In genomic region chr20:35463455-35464300, GRCh38 we compare ENCODE assay signal across 1 cellular context.
A peak's percentile ranks its signal among the peaks of the same experiment; 100 is the strongest.
TF ChIP-seq lines count a peak whose summit lies in the region.

No MANE protein-coding gene starts in this region.

TF ChIP-seq in HepG2, 621 proteins besides CTCF, POLR2A, EP300 and RAD21 (continued from another document and continues in another):
- no peak for TF ChIP-seq MLXIP (CRISPR knock-in tag; IDR thresholded peaks at IDR 0.05; ENCODE audit: borderline replicate concordance)
- no peak for TF ChIP-seq KLF6 (CRISPR knock-in tag; IDR thresholded peaks at IDR 0.05)
- TF ChIP-seq RARG (CRISPR knock-in tag; IDR thresholded peaks at IDR 0.05; ENCODE audit: low read depth): no peak
- TF ChIP-seq ONECUT2 (CRISPR knock-in tag; IDR thresholded peaks at IDR 0.05): no peak
- TF ChIP-seq ZNF768 (CRISPR knock-in tag; IDR thresholded peaks at IDR 0.05): no peak
- no peak for TF ChIP-seq NFAT5 (CRISPR knock-in tag; IDR thresholded peaks at IDR 0.05)
- TF ChIP-seq SMC3 (IDR thresholded peaks at IDR 0.05; ENCODE audit: low read length): peak; percentile 97
- TF ChIP-seq ZMAT3 (CRISPR knock-in tag; conservative IDR thresholded peaks at IDR 0.05): no peak
- no peak for TF ChIP-seq ARNT (IDR thresholded peaks at IDR 0.05)
- no peak for TF ChIP-seq CBFB (CRISPR knock-in tag; IDR thresholded peaks at IDR 0.05)
- TF ChIP-seq RNF219 (CRISPR knock-in tag; IDR thresholded peaks at IDR 0.05): no peak
- TF ChIP-seq HOMEZ (CRISPR knock-in tag; IDR thresholded peaks at IDR 0.05; ENCODE audit: low read depth): 0 out of 2 replicates have a peak, but pooled peaks have one; percentile 32
- TF ChIP-seq SIX1 (CRISPR knock-in tag; IDR thresholded peaks at IDR 0.05; ENCODE audit: borderline replicate concordance): 0 out of 2 replicates have a peak, but pooled peaks have one; percentile 25
- TF ChIP-seq LBX2 (CRISPR knock-in tag; IDR thresholded peaks at IDR 0.05; ENCODE audit: borderline replicate concordance): no peak
- 0 out of 2 replicates have a peak, but pooled peaks have one; percentile 40 for TF ChIP-seq ZNF230 (CRISPR knock-in tag; IDR thresholded peaks at IDR 0.05)
- no peak for TF ChIP-seq CHD4 (IDR thresholded peaks at IDR 0.05; ENCODE audit: borderline replicate concordance, low read length)
- peak; percentile 55; the same call in 1 of the 2 replicates for TF ChIP-seq ZBTB25 (CRISPR knock-in tag; IDR thresholded peaks at IDR 0.05)
- no peak for TF ChIP-seq RBFOX2 (IDR thresholded peaks at IDR 0.05; ENCODE audit: low read depth, low read length)
- no peak for TF ChIP-seq ZC3H4 (CRISPR knock-in tag; IDR thresholded peaks at IDR 0.05; ENCODE audit: borderline replicate concordance)
- TF ChIP-seq ZNF614 (CRISPR knock-in tag; IDR thresholded peaks at IDR 0.05; ENCODE audit: borderline replicate concordance): 0 out of 2 replicates have a peak, but pooled peaks have one; percentile 59
- TF ChIP-seq NR2F2 (IDR thresholded peaks at IDR 0.05; ENCODE audit: borderline replicate concordance, low read depth): no peak
- TF ChIP-seq ZNF367 (CRISPR knock-in tag; IDR thresholded peaks at IDR 0.05; ENCODE audit: borderline replicate concordance): no peak
- TF ChIP-seq AGO2 (optimal IDR thresholded peaks at IDR 0.05; ENCODE audit: low read depth, low read length): no peak
- TF ChIP-seq RELA (CRISPR knock-in tag; IDR thresholded peaks at IDR 0.05): no peak
- no peak for TF ChIP-seq ZNF513 (CRISPR knock-in tag; conservative IDR thresholded peaks at IDR 0.05)
- no peak for TF ChIP-seq ZNF441 (CRISPR knock-in tag; IDR thresholded peaks at IDR 0.05; ENCODE audit: borderline replicate concordance)
- no peak for TF ChIP-seq NFYC (CRISPR knock-in tag; IDR thresholded peaks at IDR 0.05)
- TF ChIP-seq FOXA1 (IDR thresholded peaks at IDR 0.05): no peak
- TF ChIP-seq FOXA1 (CRISPR knock-in tag; IDR thresholded peaks at IDR 0.05): 0 out of 2 replicates have a peak, but pooled peaks have one; percentile 20
- 0 out of 2 replicates have a peak, but pooled peaks have one; percentile 17 for TF ChIP-seq TARDBP (CRISPR knock-in tag; IDR thresholded peaks at IDR 0.05)
- TF ChIP-seq ZBTB37 (CRISPR knock-in tag; IDR thresholded peaks at IDR 0.05): no peak
- TF ChIP-seq ZNF484 (CRISPR knock-in tag; IDR thresholded peaks at IDR 0.05; ENCODE audit: borderline replicate concordance, low read depth): 0 out of 2 replicates have a peak, but pooled peaks have one; percentile 33
- no peak for TF ChIP-seq CBX1 (IDR thresholded peaks at IDR 0.05; ENCODE audit: low read depth)
- TF ChIP-seq ZNF605 (CRISPR knock-in tag; IDR thresholded peaks at IDR 0.05): peak; percentile 53; the same call in 1 of the 2 replicates
- 0 out of 2 replicates have a peak, but pooled peaks have one; percentile 29 for TF ChIP-seq ZFP91 (CRISPR knock-in tag; IDR thresholded peaks at IDR 0.05; ENCODE audit: borderline replicate concordance)
- no peak for TF ChIP-seq MED8 (CRISPR knock-in tag; IDR thresholded peaks at IDR 0.05; ENCODE audit: insufficient replicate concordance)
- no peak for TF ChIP-seq ZNF20 (CRISPR knock-in tag; IDR thresholded peaks at IDR 0.05)
- TF ChIP-seq ZSCAN12 (CRISPR knock-in tag; IDR thresholded peaks at IDR 0.05): no peak
- TF ChIP-seq ZNF512 (CRISPR knock-in tag; IDR thresholded peaks at IDR 0.05): no peak
- peak; percentile 21; the same call in 1 of the 2 replicates for TF ChIP-seq ZNF430 (CRISPR knock-in tag; IDR thresholded peaks at IDR 0.05)
- no peak for TF ChIP-seq SOX6 (IDR thresholded peaks at IDR 0.05)
- TF ChIP-seq SOX6 (CRISPR knock-in tag; IDR thresholded peaks at IDR 0.05): 0 out of 2 replicates have a peak, but pooled peaks have one; percentile 17
